12 cellular contexts compared by ENCODE assay signal in genomic region chr20:3696200-3696599, GRCh38. TPM values are rescaled to one million over a fixed set of nuclear protein-coding genes. Genes with fewer than 3 reads are reported as not detected.
DNase-seq lines count a peak whose midpoint lies in the region; ATAC-seq and TF ChIP-seq lines count a peak whose summit lies in the region.
"Had no signal": no experiment of that assay in that cellular context is flagged by ENCODE, and none has a peak within 500 bp of the region (broad histone marks: within the 10 kb centered on the region; RNA-seq: fewer than 3 reads in every experiment).

No MANE protein-coding gene starts in this region.

- no peaks in the 10 kb centered on the region for H3K4me1 ChIP-seq in left ventricle myocardium inferior

- intact Hi-C loops in left ventricle myocardium inferior (cut with micrococcal nuclease) (no loop called here), Right ventricle myocardium superior (cut with DNase I) (no loop called here)

- no peaks in the 10 kb centered on the region for H3K36me3 ChIP-seq in left ventricle myocardium inferior

- no peak for DNase-seq in left ventricle myocardium inferior
- no peak for DNase-seq in Right ventricle myocardium superior
- peak; percentile 39 for DNase-seq in OCI-M1 (lab: John Stamatoyannopoulos, UW)
- DNase-seq in fibroblast of mammary gland (ENCODE audit: low read depth): peak; percentile 41
- no peak for DNase-seq in RPMI8226
- DNase-seq in GF-D8 (lab: John Stamatoyannopoulos, UW): no peak
- DNase-seq: activated naive CD8-positive, alpha-beta T cell treated with anti-CD3 and anti-CD28 coated beads for 36 hours; CD8-positive, alpha-beta T cell; retina had no signal

- ATAC-seq in Right ventricle myocardium superior (ENCODE audit: poor library complexity): no peak
- no peak for ATAC-seq in HG02571 (IDR thresholded peaks at IDR 0.05; ENCODE audit: unreplicated experiment)
- ATAC-seq in HG02852 (IDR thresholded peaks at IDR 0.05; ENCODE audit: unreplicated experiment): no peak
- ATAC-seq: CD8-positive, alpha-beta T cell; Panc1 had no signal

- H3K4me3 ChIP-seq in left ventricle myocardium inferior (no peak overlapping the region), fibroblast of mammary gland (ENCODE audit: control insufficient read depth, low read depth, low read length) (no peak overlapping the region)

- no peaks in the 10 kb centered on the region for H3K27me3 ChIP-seq in left ventricle myocardium inferior (ENCODE audit: low read depth)

- TF ChIP-seq CTCF in left ventricle myocardium inferior (IDR thresholded peaks at IDR 0.05; ENCODE audit: borderline replicate concordance) (peak; percentile 28), fibroblast of mammary gland (conservative IDR thresholded peaks at IDR 0.05; ENCODE audit: control insufficient read depth, insufficient read depth, low read depth, low read length) (peak; percentile 61)

- peaks cover 6% of the 10 kb centered on the region for H3K9me3 ChIP-seq in left ventricle myocardium inferior (replicated peaks)

- H3K27ac ChIP-seq in left ventricle myocardium inferior (replicated peaks): no peak overlapping the region

RNA-seq across cellular contexts. Expression of gene ADAM33, which starts 14.4 kb away (rescaled TPM):
- total RNA-seq in left ventricle myocardium inferior (10.8 TPM), Right ventricle myocardium superior (12.6 TPM)
- total RNA-seq: activated naive CD8-positive, alpha-beta T cell treated with anti-CD3 and anti-CD28 coated beads for 36 hours; CD8-positive, alpha-beta T cell had no signal

RNA-seq across cellular contexts. Expression of gene SIGLEC1, which starts 16.2 kb away (rescaled TPM):
- total RNA-seq in left ventricle myocardium inferior (6.4 TPM), Right ventricle myocardium superior (9.6 TPM)
- total RNA-seq: activated naive CD8-positive, alpha-beta T cell treated with anti-CD3 and anti-CD28 coated beads for 36 hours had no signal

RNA-seq across cellular contexts. Expression of gene GFRA4, which starts 33.0 kb away (rescaled TPM):
- total RNA-seq in left ventricle myocardium inferior (not detected), Right ventricle myocardium superior (not detected)
- total RNA-seq: activated naive CD8-positive, alpha-beta T cell treated with anti-CD3 and anti-CD28 coated beads for 36 hours; CD8-positive, alpha-beta T cell had no signal

RNA-seq across cellular contexts. Expression of gene HSPA12B, which starts 36.3 kb away (rescaled TPM):
- total RNA-seq in left ventricle myocardium inferior (12.5 TPM), Right ventricle myocardium superior (16.6 TPM)
- total RNA-seq: activated naive CD8-positive, alpha-beta T cell treated with anti-CD3 and anti-CD28 coated beads for 36 hours; CD8-positive, alpha-beta T cell had no signal

Comparison
In these comparisons a context has a peak if more than half of its experiments do, and no peak if none do; other contexts are left out.
1. DNase-seq: peak in OCI-M1 (single experiment) and fibroblast of mammary gland (single experiment); none in left ventricle myocardium inferior (single experiment), Right ventricle myocardium superior (single experiment), RPMI8226 (single experiment) and GF-D8 (single experiment).